9 cellular contexts compared by ENCODE assay signal in genomic region chr17:50626037-50626574, GRCh38. TPM values are rescaled to one million over a fixed set of nuclear protein-coding genes. Genes with fewer than 3 reads are reported as not detected.
A peak's percentile ranks its signal among the peaks of the same experiment; 100 is the strongest.
DNase-seq lines count a peak whose midpoint lies in the region; ATAC-seq, FAIRE-seq and TF ChIP-seq lines count a peak whose summit lies in the region.
"Had no signal": no experiment of that assay in that cellular context is flagged by ENCODE, and none has a peak within 500 bp of the region (broad histone marks: within the 10 kb centered on the region; RNA-seq: fewer than 3 reads in every experiment).

No MANE protein-coding gene starts in this region.

- H3K27me3 ChIP-seq in pancreas = no peaks in the 10 kb centered on the region
- peaks cover 0 to 46% of the 10 kb centered on the region in 2 donors for H3K27me3 ChIP-seq in tibial nerve

- no peak for FAIRE-seq in pancreas (lab: Jason Lieb, UNC)

- H3K36me3 Mint-ChIP-seq in activated T-helper 1 cell treated with anti-CD3 and anti-CD28 coated beads, Interleukin-12 subunit alpha, Interleukin-12 subunit beta, Interleukin-2, Interleukin-4 antibody, amounts not matched to agents 30 ng/mL and 10 ng/mL and 1 ng/mL, durations not matched to agents 14 hours and 24 hours and 36 hours (ENCODE audit: low read depth) = no peaks in the 10 kb centered on the region
- H3K36me3 Mint-ChIP-seq: activated naive CD4-positive, alpha-beta T cell treated with anti-CD3 and anti-CD28 coated beads, Interleukin-2, amount 50 U/mL, for 24 hours had no signal

- no peak for TF ChIP-seq EP300 in tibial nerve (IDR thresholded peaks at IDR 0.05)

- H3K4me3 Mint-ChIP-seq in activated T-helper 1 cell treated with anti-CD3 and anti-CD28 coated beads, Interleukin-12 subunit alpha, Interleukin-12 subunit beta, Interleukin-2, Interleukin-4 antibody, amounts not matched to agents 30 ng/mL and 10 ng/mL and 1 ng/mL, durations not matched to agents 14 hours and 24 hours and 36 hours = no peak overlapping the region
- H3K4me3 Mint-ChIP-seq: activated naive CD4-positive, alpha-beta T cell treated with anti-CD3 and anti-CD28 coated beads, Interleukin-2, amount 50 U/mL, for 24 hours had no signal

- H3K4me1 Mint-ChIP-seq in activated T-helper 1 cell treated with anti-CD3 and anti-CD28 coated beads, Interleukin-12 subunit alpha, Interleukin-12 subunit beta, Interleukin-2, Interleukin-4 antibody, amounts not matched to agents 30 ng/mL and 10 ng/mL and 1 ng/mL, durations not matched to agents 14 hours and 24 hours and 36 hours (ENCODE audit: low read depth) = peaks cover 4% of the 10 kb centered on the region
- H3K4me1 Mint-ChIP-seq: activated naive CD4-positive, alpha-beta T cell treated with anti-CD3 and anti-CD28 coated beads, Interleukin-2, amount 50 U/mL, for 24 hours had no signal

- peak; percentile 11 for DNase-seq in DMS 273 treated with DMSO at 0.1 percent for 48 hours (lab: John Stamatoyannopoulos, UW)
- DNase-seq in HuH-7 (ENCODE audit: low spot score) = peak; percentile 94
- peak; percentile 60 for DNase-seq in RPMI7951 (ENCODE audit: low read depth)
- DNase-seq in activated T-helper 1 cell treated with anti-CD3 and anti-CD28 coated beads, Interleukin-12 subunit alpha, Interleukin-12 subunit beta, Interleukin-2, Interleukin-4 antibody, amounts not matched to agents 30 ng/mL and 10 ng/mL and 1 ng/mL, durations not matched to agents 14 hours and 24 hours and 36 hours (ENCODE audit: low spot score) = peak; percentile 38
- DNase-seq in fibroblast of villous mesenchyme (ENCODE audit: low read depth) = peak; percentile 83
- peak; percentile 66 to 91 (median 80) for DNase-seq in pancreas
- DNase-seq in tibial nerve (ENCODE audit: low spot score in 2 of 2) = peak; percentile 35 to 52
- DNase-seq in OCI-M2 (lab: John Stamatoyannopoulos, UW; ENCODE audit: unreplicated experiment) = no peak

- H3K27ac ChIP-seq in pancreas = no peak overlapping the region
- H3K27ac ChIP-seq in tibial nerve = no peak overlapping the region

- no peaks in the 10 kb centered on the region for H3K9me3 Mint-ChIP-seq in activated T-helper 1 cell treated with anti-CD3 and anti-CD28 coated beads, Interleukin-12 subunit alpha, Interleukin-12 subunit beta, Interleukin-2, Interleukin-4 antibody, amounts not matched to agents 30 ng/mL and 10 ng/mL and 1 ng/mL, durations not matched to agents 14 hours and 24 hours and 36 hours
- H3K9me3 Mint-ChIP-seq: activated naive CD4-positive, alpha-beta T cell treated with anti-CD3 and anti-CD28 coated beads, Interleukin-2, amount 50 U/mL, for 24 hours had no signal

- no peak overlapping the region for H3K27ac Mint-ChIP-seq in activated T-helper 1 cell treated with anti-CD3 and anti-CD28 coated beads, Interleukin-12 subunit alpha, Interleukin-12 subunit beta, Interleukin-2, Interleukin-4 antibody, amounts not matched to agents 30 ng/mL and 10 ng/mL and 1 ng/mL, durations not matched to agents 14 hours and 24 hours and 36 hours
- H3K27ac Mint-ChIP-seq: activated naive CD4-positive, alpha-beta T cell treated with anti-CD3 and anti-CD28 coated beads, Interleukin-2, amount 50 U/mL, for 24 hours had no signal

- H3K9me3 ChIP-seq in pancreas (no peaks in the 10 kb centered on the region), tibial nerve (no peaks in the 10 kb centered on the region)

- TF ChIP-seq POLR2A in tibial nerve (IDR thresholded peaks at IDR 0.05) = no peak

- peaks cover 40% of the 10 kb centered on the region for H3K27me3 Mint-ChIP-seq in activated T-helper 1 cell treated with anti-CD3 and anti-CD28 coated beads, Interleukin-12 subunit alpha, Interleukin-12 subunit beta, Interleukin-2, Interleukin-4 antibody, amounts not matched to agents 30 ng/mL and 10 ng/mL and 1 ng/mL, durations not matched to agents 14 hours and 24 hours and 36 hours (ENCODE audit: insufficient read depth)

- no peaks in the 10 kb centered on the region for H3K36me3 ChIP-seq in pancreas
- no peaks in the 10 kb centered on the region for H3K36me3 ChIP-seq in tibial nerve

- ATAC-seq in pancreas = peak; percentile 60 to 78 (median 68)

- TF ChIP-seq CTCF in fibroblast of villous mesenchyme (IDR thresholded peaks at IDR 0.05; ENCODE audit: insufficient read depth, low read depth, low read length) = peak; percentile 80
- TF ChIP-seq CTCF in pancreas (IDR thresholded peaks at IDR 0.05) = peak; percentile 51 to 84 (median 70)
- TF ChIP-seq CTCF in tibial nerve (IDR thresholded peaks at IDR 0.05) = peak; percentile 44 to 85 (median 58)

- WGBS in pancreas, 2 donors = 34 to 41% methylated on average over 18 to 19 of the region's 19 CpGs
- WGBS in tibial nerve, 2 donors = 51 to 81% methylated on average over 7 of the region's 19 CpGs

- H3K4me1 ChIP-seq in pancreas = peaks cover 0 to 8% (median 0%) of the 10 kb centered on the region in 3 donors
- peaks cover 0 to 12% (median 2%) of the 10 kb centered on the region in 4 donors for H3K4me1 ChIP-seq in tibial nerve

- H3K4me3 ChIP-seq in fibroblast of villous mesenchyme (ENCODE audit: low read depth, low read length) (no peak overlapping the region), pancreas (no peak overlapping the region), tibial nerve (no peak overlapping the region)

- intact Hi-C loops in activated T-helper 1 cell treated with anti-CD3 and anti-CD28 coated beads, Interleukin-12 subunit alpha, Interleukin-12 subunit beta, Interleukin-2, Interleukin-4 antibody, amounts not matched to agents 30 ng/mL and 10 ng/mL and 1 ng/mL, durations not matched to agents 14 hours and 24 hours and 36 hours (cut with micrococcal nuclease) = loop anchor here (1.0 kb wide), 2 partner anchors 79 to 144 kb away; partner anchors contain the start of gene SPATA20
- intact Hi-C loops in pancreas (cut with DNase I) = loop anchor here in 2 of 3 donors (5.0 to 10.0 kb wide), 3 partner anchors 74 to 271 kb away; no protein-coding TSS in a partner anchor

RNA-seq across cellular contexts. Expression of gene ABCC3, which starts 8.6 kb away (rescaled TPM):
- total RNA-seq in RPMI7951 (2014; rRNA removed; shearing (Covaris generic)) = 23.1 and 28.4 TPM in 2 replicates
- total RNA-seq in activated T-helper 1 cell treated with anti-CD3 and anti-CD28 coated beads, Interleukin-12 subunit alpha, Interleukin-12 subunit beta, Interleukin-2, Interleukin-4 antibody, amounts not matched to agents 30 ng/mL and 10 ng/mL and 1 ng/mL, durations not matched to agents 14 hours and 24 hours and 36 hours = not detected in 2 replicates
- total RNA-seq in fibroblast of villous mesenchyme (14.5 and 39.3 TPM in 2 replicates), pancreas (100 to 1,000 TPM in 1 of 6 donors, 10 to 100 TPM in 5; 47.2 to 103 (median 83.4) TPM), tibial nerve (10 to 100 TPM in 1 of 4 donors, 1 to 10 TPM in 3; 1.5 to 19.2 (median 7.3) TPM)
- 100 to 1,000 TPM; 163 to 209 TPM for polyA plus RNA-seq in pancreas
